7 cellular contexts compared by ENCODE assay signal in genomic region chr17:36148559-36149295, GRCh38. TPM values are rescaled to one million over a fixed set of nuclear protein-coding genes. Genes with fewer than 3 reads are reported as not detected.
DNase-seq lines count a peak whose midpoint lies in the region; ATAC-seq and TF ChIP-seq lines count a peak whose summit lies in the region.

No MANE protein-coding gene starts in this region.

- peak; percentile 62 for ATAC-seq in HG03280 (IDR thresholded peaks at IDR 0.05; ENCODE audit: unreplicated experiment)
- ATAC-seq in activated T-cell treated with anti-CD3 and anti-CD28 coated beads, Interleukin-2, amount 50 U/mL, for 72 hours (replicated peaks in 1 of 2), result peak; percentile 82 to 84
- ATAC-seq in stimulated activated naive CD8-positive, alpha-beta T cell treated with anti-CD3 and anti-CD28 coated beads, Interleukin-15, amount 100 ng/mL, for 72 hours, result peak; percentile 82

- peaks cover 10% of the 10 kb centered on the region for H3K4me1 Mint-ChIP-seq in activated T-cell treated with anti-CD3 and anti-CD28 coated beads, Interleukin-2, amount 50 U/mL, for 72 hours (ENCODE audit: low read depth)
- H3K4me1 Mint-ChIP-seq in nephron progenitor cell, result peaks cover 9% of the 10 kb centered on the region
- H3K4me1 Mint-ChIP-seq in stimulated activated naive CD8-positive, alpha-beta T cell treated with anti-CD3 and anti-CD28 coated beads, Interleukin-15, amount 100 ng/mL, for 72 hours, result peaks cover 12% of the 10 kb centered on the region

- peak; percentile 100 for TF ChIP-seq CTCF in GM12865 (IDR thresholded peaks at IDR 0.05; ENCODE audit: insufficient read depth, low read depth, low read length, missing control alignments)
- TF ChIP-seq CTCF in fibroblast of mammary gland (conservative IDR thresholded peaks at IDR 0.05; ENCODE audit: control insufficient read depth, insufficient read depth, low read depth, low read length), result peak; percentile 100
- TF ChIP-seq CTCF in nephron progenitor cell (IDR thresholded peaks at IDR 0.05), result peak; percentile 100

- no peaks in the 10 kb centered on the region for H3K36me3 Mint-ChIP-seq in activated T-cell treated with anti-CD3 and anti-CD28 coated beads, Interleukin-2, amount 50 U/mL, for 72 hours (ENCODE audit: insufficient read depth in 2 of 2)
- H3K36me3 Mint-ChIP-seq in nephron progenitor cell (ENCODE audit: low read depth), result no peaks in the 10 kb centered on the region

- H3K4me3 Mint-ChIP-seq in activated T-cell treated with anti-CD3 and anti-CD28 coated beads, Interleukin-2, amount 50 U/mL, for 72 hours, result peak overlapping the region in 1 of 2 donors; percentile 8
- H3K4me3 Mint-ChIP-seq in nephron progenitor cell, result no peak overlapping the region
- no peak overlapping the region for H3K4me3 Mint-ChIP-seq in stimulated activated naive CD8-positive, alpha-beta T cell treated with anti-CD3 and anti-CD28 coated beads, Interleukin-15, amount 100 ng/mL, for 72 hours

- H3K27ac Mint-ChIP-seq in activated T-cell treated with anti-CD3 and anti-CD28 coated beads, Interleukin-2, amount 50 U/mL, for 72 hours, result no peak overlapping the region
- H3K27ac Mint-ChIP-seq in nephron progenitor cell, result no peak overlapping the region
- H3K27ac Mint-ChIP-seq in stimulated activated naive CD8-positive, alpha-beta T cell treated with anti-CD3 and anti-CD28 coated beads, Interleukin-15, amount 100 ng/mL, for 72 hours, result no peak overlapping the region

- H3K9me3 Mint-ChIP-seq in activated T-cell treated with anti-CD3 and anti-CD28 coated beads, Interleukin-2, amount 50 U/mL, for 72 hours, result no peaks in the 10 kb centered on the region
- no peaks in the 10 kb centered on the region for H3K9me3 Mint-ChIP-seq in nephron progenitor cell
- H3K9me3 Mint-ChIP-seq in stimulated activated naive CD8-positive, alpha-beta T cell treated with anti-CD3 and anti-CD28 coated beads, Interleukin-15, amount 100 ng/mL, for 72 hours, result no peaks in the 10 kb centered on the region

- peaks cover 49% of the 10 kb centered on the region for H3K27me3 Mint-ChIP-seq in activated T-cell treated with anti-CD3 and anti-CD28 coated beads, Interleukin-2, amount 50 U/mL, for 72 hours (ENCODE audit: low read depth)
- H3K27me3 Mint-ChIP-seq in nephron progenitor cell (ENCODE audit: low read depth, poor library complexity), result peaks cover 18% of the 10 kb centered on the region
- H3K27me3 Mint-ChIP-seq in stimulated activated naive CD8-positive, alpha-beta T cell treated with anti-CD3 and anti-CD28 coated beads, Interleukin-15, amount 100 ng/mL, for 72 hours, result peaks cover 34% of the 10 kb centered on the region

- DNase-seq in GM12865 (ENCODE audit: low read depth) (peak; percentile 84), OCI-M2 (lab: John Stamatoyannopoulos, UW; ENCODE audit: unreplicated experiment) (peak; percentile 42), fibroblast of mammary gland (ENCODE audit: low read depth) (peak; percentile 66), nephron progenitor cell (peak; percentile 80)
- DNase-seq in activated T-cell treated with anti-CD3 and anti-CD28 coated beads, Interleukin-2, amount 50 U/mL, for 72 hours, result peak; percentile 62 to 76
- DNase-seq in stimulated activated naive CD8-positive, alpha-beta T cell treated with anti-CD3 and anti-CD28 coated beads, Interleukin-15, amount 100 ng/mL, for 72 hours, result peak; percentile 66 to 71

- H3K4me3 ChIP-seq in GM12865 (ENCODE audit: low read depth, low read length) (no peak overlapping the region), fibroblast of mammary gland (ENCODE audit: control insufficient read depth, low read depth, low read length) (no peak overlapping the region)

RNA-seq across cellular contexts. Expression of gene TBC1D3B, which starts 27.7 kb away (rescaled TPM):
- total RNA-seq in activated T-cell treated with anti-CD3 and anti-CD28 coated beads, Interleukin-2, amount 50 U/mL, for 72 hours, result 10 to 100 TPM; 10.8 to 21.4 TPM

RNA-seq across cellular contexts. Expression of gene CCL4, which starts 45.1 kb away (rescaled TPM):
- 100 to 1,000 TPM in 1 of 2 donors, 10 to 100 TPM in 1; 63.9 to 200 TPM for total RNA-seq in activated T-cell treated with anti-CD3 and anti-CD28 coated beads, Interleukin-2, amount 50 U/mL, for 72 hours

RNA-seq across cellular contexts. Expression of gene CCL3L1, which starts 47.8 kb away (rescaled TPM):
- total RNA-seq in activated T-cell treated with anti-CD3 and anti-CD28 coated beads, Interleukin-2, amount 50 U/mL, for 72 hours, result 10 to 100 TPM in 1 of 2 donors, 1 to 10 TPM in 1; 7.0 to 55.5 TPM

RNA-seq across cellular contexts. Expression of gene CCL3, which starts 58.8 kb away (rescaled TPM):
- 100 to 1,000 TPM in 1 of 2 donors, 10 to 100 TPM in 1; 79.6 to 336 TPM for total RNA-seq in activated T-cell treated with anti-CD3 and anti-CD28 coated beads, Interleukin-2, amount 50 U/mL, for 72 hours
